Comparison of ENCODE assay signal across 1 cellular context in genomic region chr2:121856358-121856757, GRCh38.
TF ChIP-seq lines count a peak whose summit lies in the region.

No MANE protein-coding gene starts in this region.

TF ChIP-seq in K562, 482 proteins besides CTCF, POLR2A, EP300 and RAD21 (continued from another document and continues in another):
- TF ChIP-seq ZHX1 (conservative IDR thresholded peaks at IDR 0.05; ENCODE audit: low read length) (no peak), ZSCAN32 (CRISPR knock-in tag; IDR thresholded peaks at IDR 0.05) (no peak), THRAP3 (IDR thresholded peaks at IDR 0.05; ENCODE audit: borderline replicate concordance) (no peak), SIN3B (IDR thresholded peaks at IDR 0.05; ENCODE audit: low read depth) (no peak), LEF1 (IDR thresholded peaks at IDR 0.05) (0 out of 2 replicates have a peak, but pooled peaks have one; percentile 53), KDM4B (IDR thresholded peaks at IDR 0.05; ENCODE audit: borderline replicate concordance in 2 of 2, low read depth in 1 of 2) (no peak), ZBTB17 (CRISPR knock-in tag; IDR thresholded peaks at IDR 0.05) (no peak), MGA (IDR thresholded peaks at IDR 0.05) (no peak), ZNF165 (CRISPR knock-in tag; IDR thresholded peaks at IDR 0.05; ENCODE audit: borderline replicate concordance) (no peak), PHTF2 (CRISPR knock-in tag; IDR thresholded peaks at IDR 0.05) (no peak), PBX2 (CRISPR knock-in tag; IDR thresholded peaks at IDR 0.05; ENCODE audit: low read depth) (no peak), PBX2 (tag; conservative IDR thresholded peaks at IDR 0.05; ENCODE audit: low read depth) (no peak), TFAM (CRISPR knock-in tag; conservative IDR thresholded peaks at IDR 0.05) (no peak), ZNF561 (CRISPR knock-in tag; conservative IDR thresholded peaks at IDR 0.05) (no peak), FOXJ2 (tag; IDR thresholded peaks at IDR 0.05) (no peak), RAD51 (IDR thresholded peaks at IDR 0.05; ENCODE audit: borderline replicate concordance, low read depth) (no peak), ZMIZ1 (IDR thresholded peaks at IDR 0.05; ENCODE audit: low read depth in 2 of 2, low read length in 2 of 2) (peak in 1 of 2 experiments; percentile 45; a peak in 1 of 4 replicates), KLF13 (tag; IDR thresholded peaks at IDR 0.05; ENCODE audit: borderline replicate concordance, low read depth) (no peak), SFPQ (IDR thresholded peaks at IDR 0.05; ENCODE audit: low read depth, low read length) (no peak), BDP1 (IDR thresholded peaks at IDR 0.05; ENCODE audit: insufficient read depth, insufficient read length) (no peak), VEZF1 (CRISPR knock-in tag; IDR thresholded peaks at IDR 0.05) (peak; percentile 45; the same call in 1 of the 2 replicates), NFE2 (IDR thresholded peaks at IDR 0.05; ENCODE audit: low read depth) (no peak), RBM22 (IDR thresholded peaks at IDR 0.05; ENCODE audit: low read depth, low read length, poor library complexity, severe bottlenecking) (no peak), GTF2F1 (IDR thresholded peaks at IDR 0.05; ENCODE audit: low read depth, low read length) (no peak), ZFPM2 (CRISPR knock-in tag; IDR thresholded peaks at IDR 0.05) (no peak), HDAC3 (IDR thresholded peaks at IDR 0.05; ENCODE audit: borderline replicate concordance, partially characterized antibody) (peak; percentile 37), RFX5 (IDR thresholded peaks at IDR 0.05; ENCODE audit: low read depth, low read length) (no peak), ZNF830 (CRISPR knock-in tag; IDR thresholded peaks at IDR 0.05) (no peak), ZNF174 (CRISPR knock-in tag; IDR thresholded peaks at IDR 0.05) (no peak), ZNF584 (CRISPR knock-in tag; IDR thresholded peaks at IDR 0.05; ENCODE audit: low read depth) (no peak), SP1 (CRISPR knock-in tag; IDR thresholded peaks at IDR 0.05) (no peak), ATF2 (CRISPR knock-in tag; IDR thresholded peaks at IDR 0.05) (no peak)
